In the genomic region with DNA sequence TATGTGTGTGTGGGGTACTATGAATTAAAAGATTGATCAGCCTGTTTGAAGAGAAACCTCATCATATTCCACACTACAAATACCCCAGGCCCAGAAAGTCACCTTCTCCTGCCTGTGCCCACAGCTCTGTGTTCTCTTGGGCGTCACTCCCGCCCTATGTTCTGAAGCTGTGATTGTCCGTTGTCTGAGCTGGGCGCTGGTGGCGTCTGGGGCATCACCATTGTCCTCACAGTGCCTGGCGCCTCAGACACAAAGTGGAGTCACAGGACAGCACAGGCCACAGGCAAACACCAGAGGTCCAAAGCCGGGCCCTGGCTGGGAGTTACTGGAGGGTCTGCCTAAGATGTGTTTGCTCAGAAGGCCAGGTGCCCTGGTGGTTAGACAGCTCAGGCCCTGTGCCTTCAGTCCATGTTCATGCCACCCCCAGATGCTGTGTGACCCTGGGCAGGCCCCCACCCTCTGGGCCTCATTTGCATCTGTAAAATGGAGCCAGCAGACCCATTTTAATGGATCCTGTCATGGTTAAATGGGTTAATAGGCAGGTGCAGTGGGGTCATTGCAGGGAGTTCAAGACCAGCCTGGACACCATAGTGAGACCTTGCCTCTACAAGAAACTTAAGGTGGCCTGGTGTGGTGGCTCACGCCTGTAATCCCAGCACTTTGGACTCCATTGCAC, we compare ENCODE assay signal across 13 cellular contexts. TPM values are rescaled to one million over a fixed set of nuclear protein-coding genes. Genes with fewer than 3 reads are reported as not detected.
A peak's percentile ranks its signal among the peaks of the same experiment; 100 is the strongest.
DNase-seq lines count a peak whose midpoint lies in the region; ATAC-seq, FAIRE-seq and TF ChIP-seq lines count a peak whose summit lies in the region.
"Had no signal": no experiment of that assay in that cellular context is flagged by ENCODE, and none has a peak within 500 bp of the region (broad histone marks: within the 10 kb centered on the region; RNA-seq: fewer than 3 reads in every experiment).

No MANE protein-coding gene starts in this region.

- peaks cover 34 to 98% (median 89%) of the 10 kb centered on the region in 4 donors for H3K4me1 Mint-ChIP-seq in naive thymus-derived CD8-positive, alpha-beta T cell

- WGBS in esophagus squamous epithelium, 2 donors = 100% methylated on average over 2 to 6 of the region's 8 CpGs
- 95% methylated on average over 8 of the region's 8 CpGs for WGBS in urinary bladder

- no peak for TF ChIP-seq CTCF in esophagus squamous epithelium (IDR thresholded peaks at IDR 0.05)
- no peak for TF ChIP-seq CTCF in D721Med (IDR thresholded peaks at IDR 0.05; ENCODE audit: insufficient read depth, missing control alignments)

- H3K9me3 ChIP-seq in esophagus squamous epithelium = no peaks in the 10 kb centered on the region

- H3K4me1 ChIP-seq in esophagus squamous epithelium = peaks cover 33 to 75% (median 42%) of the 10 kb centered on the region in 3 donors
- H3K4me1 ChIP-seq in urinary bladder (ENCODE audit: insufficient read depth) = peaks cover 2% of the 10 kb centered on the region

- DNase-seq in Right ventricle myocardium inferior (ENCODE audit: missing footprints) (no peak), cardiac septum (ENCODE audit: low spot score) (no peak), esophagus squamous epithelium (lab: John Stamatoyannopoulos, UW) (no peak), urothelium cell line (ENCODE audit: low spot score) (no peak), D721Med (ENCODE audit: insufficient read length, low spot score) (no peak)
- DNase-seq in naive thymus-derived CD8-positive, alpha-beta T cell = no peak
- DNase-seq: effector CD4-positive, alpha-beta T cell; left colon; NCI-H2171; SHP77; stimulated activated CD4-positive, alpha-beta T cell treated with anti-CD3 and anti-CD28 coated beads, Interleukin-4, amount 100 ng/mL, for 24 hours had no signal

- intact Hi-C loops in Right ventricle myocardium inferior (cut with DNase I) (no loop called here), cardiac septum (cut with DNase I) (no loop called here), esophagus squamous epithelium (cut with DNase I) (no loop called here)

- H3K27ac Mint-ChIP-seq in naive thymus-derived CD8-positive, alpha-beta T cell = peak overlapping the region; percentile 92 to 99 (median 97)

- FAIRE-seq in urothelium cell line (lab: Jason Lieb, UNC) (no peak), D721Med (lab: Jason Lieb, UNC) (no peak)

- H3K4me3 Mint-ChIP-seq in naive thymus-derived CD8-positive, alpha-beta T cell = peak overlapping the region in 2 of 10 donors; percentile 1 to 12

- TF ChIP-seq POLR2A in esophagus squamous epithelium (IDR thresholded peaks at IDR 0.05) = no peak

- H3K36me3 Mint-ChIP-seq in naive thymus-derived CD8-positive, alpha-beta T cell = no peaks in the 10 kb centered on the region

- H3K4me3 ChIP-seq in esophagus squamous epithelium (no peak overlapping the region), urinary bladder (ENCODE audit: low read depth, low read length) (no peak overlapping the region)

- H3K36me3 ChIP-seq in esophagus squamous epithelium (no peaks in the 10 kb centered on the region), urinary bladder (ENCODE audit: insufficient read depth) (peaks cover 1% of the 10 kb centered on the region)

- no peaks in the 10 kb centered on the region for H3K27me3 Mint-ChIP-seq in naive thymus-derived CD8-positive, alpha-beta T cell

- H3K27ac ChIP-seq in esophagus squamous epithelium (peak overlapping the region in 3 of 4 donors; percentile 71 to 82 (median 75)), urinary bladder (ENCODE audit: low read depth) (peak overlapping the region; percentile 49)

- H3K27me3 ChIP-seq in esophagus squamous epithelium = no peaks in the 10 kb centered on the region

- ATAC-seq in Right ventricle myocardium inferior (peak; percentile 63), HG02870 (IDR thresholded peaks at IDR 0.05; ENCODE audit: unreplicated experiment) (no peak)
- ATAC-seq in naive thymus-derived CD8-positive, alpha-beta T cell = no peak

- H3K9me3 Mint-ChIP-seq in naive thymus-derived CD8-positive, alpha-beta T cell = no peaks in the 10 kb centered on the region

- POLR2A ChIA-PET in naive thymus-derived CD8-positive, alpha-beta T cell (lab: Charles Lee) = no interaction called here

RNA-seq across cellular contexts. Expression of gene DNM2, which starts 34.5 kb away (rescaled TPM):
- 177 TPM for total RNA-seq in Right ventricle myocardium inferior
- total RNA-seq in cardiac septum = 138 TPM
- total RNA-seq in esophagus squamous epithelium = 100 to 1,000 TPM in 2 of 4 donors, 10 to 100 TPM in 2; 79.9 to 138 (median 102) TPM
- total RNA-seq in naive thymus-derived CD8-positive, alpha-beta T cell = 100 to 1,000 TPM; 267 to 270 TPM
- polyA plus RNA-seq in naive thymus-derived CD8-positive, alpha-beta T cell = 10 to 100 TPM; 45.0 to 91.4 (median 60.9) TPM
- 76.2 TPM for total RNA-seq in urinary bladder
- 87.0 TPM for polyA plus RNA-seq in urinary bladder

RNA-seq across cellular contexts. Expression of gene QTRT1, which starts 51.1 kb away (rescaled TPM):
- total RNA-seq in Right ventricle myocardium inferior = 28.0 TPM
- total RNA-seq in cardiac septum = 24.9 TPM
- total RNA-seq in esophagus squamous epithelium = 10 to 100 TPM; 25.3 to 50.9 (median 27.3) TPM
- total RNA-seq in naive thymus-derived CD8-positive, alpha-beta T cell = 10 to 100 TPM; 54.7 to 62.3 TPM
- polyA plus RNA-seq in naive thymus-derived CD8-positive, alpha-beta T cell = 10 to 100 TPM; 33.5 to 41.0 (median 36.6) TPM
- total RNA-seq in urinary bladder = 16.3 TPM
- 55.3 TPM for polyA plus RNA-seq in urinary bladder
